1 cellular context compared by ENCODE assay signal in genomic region chr2:85143463-85144082, GRCh38.
TF ChIP-seq lines count a peak whose summit lies in the region.

No MANE protein-coding gene starts in this region.

TF ChIP-seq in liver, 16 proteins besides CTCF, POLR2A, EP300 and RAD21 (continued from another document):
- TF ChIP-seq REST (IDR thresholded peaks at IDR 0.05) = peak; percentile 83
- peak in 1 of 2 donors; percentile 67 for TF ChIP-seq GABPA (IDR thresholded peaks at IDR 0.05 in 1 of 2, conservative IDR thresholded peaks at IDR 0.05 in 1 of 2)
- peak; percentile 95 for TF ChIP-seq ZBTB33 (IDR thresholded peaks at IDR 0.05)
- peak; percentile 66 to 90 for TF ChIP-seq JUND (IDR thresholded peaks at IDR 0.05)
